In genomic region chr2:105369777-105370690, GRCh38 we compare ENCODE assay signal across 8 cellular contexts. TPM values are rescaled to one million over a fixed set of nuclear protein-coding genes. Genes with fewer than 3 reads are reported as not detected.
DNase-seq lines count a peak whose midpoint lies in the region; ATAC-seq and TF ChIP-seq lines count a peak whose summit lies in the region.

No MANE protein-coding gene starts in this region.

- peak; percentile 74 for DNase-seq in NCI-H2107 (lab: John Stamatoyannopoulos, UW)
- DNase-seq in WTC11 (ENCODE audit: low spot score), result peak; percentile 92
- DNase-seq in MCF 10A (ENCODE audit: unreplicated experiment), result peak; percentile 60
- peak; percentile 85 for DNase-seq in iris pigment epithelial cell (ENCODE audit: low read depth)
- DNase-seq in stimulated activated CD4-positive, alpha-beta T cell treated with anti-CD3 and anti-CD28 coated beads, Interleukin-1b, Interleukin-23, amount 100 ng/mL, for 1 hour (ENCODE audit: low read depth in 2 of 2), result peak; percentile 67 to 77

- no TSS peak for BruUV-seq in MCF 10A (replicated peaks; lab: Mats Ljungman, UMichigan)

- TF ChIP-seq CTCF in 22Rv1 (IDR thresholded peaks at IDR 0.05) (peak; percentile 91), WTC11 (IDR thresholded peaks at IDR 0.05) (peak; percentile 77), MCF 10A (IDR thresholded peaks at IDR 0.05; ENCODE audit: unreplicated experiment) (peak; percentile 51)

- H3K4me3 Mint-ChIP-seq in WTC11 (no peak overlapping the region), MCF 10A (ENCODE audit: unreplicated experiment) (no peak overlapping the region)

- POLR2A ChIA-PET in WTC11 (lab: Charles Lee), result interaction anchor here (1.0 kb wide), 1 partner anchor 151 kb away, joined by 3 read pairs; no protein-coding TSS in a partner anchor
- POLR2A ChIA-PET in MCF 10A (lab: Yijun Ruan, JAX), result interaction anchor here (1.0 to 1.5 kb wide), 3 partner anchors 146 to 151 kb away, joined by 3 to 5 read pairs (median 4); no protein-coding TSS in a partner anchor

- no peaks in the 10 kb centered on the region for H3K9me3 Mint-ChIP-seq in WTC11
- H3K9me3 Mint-ChIP-seq in MCF 10A (ENCODE audit: unreplicated experiment), result no peaks in the 10 kb centered on the region

- H3K27ac ChIP-seq in 22Rv1, result no peak overlapping the region

- ATAC-seq in GM18499 (IDR thresholded peaks at IDR 0.05; ENCODE audit: insufficient read depth, unreplicated experiment) (peak; percentile 83), HG02884 (IDR thresholded peaks at IDR 0.05; ENCODE audit: unreplicated experiment) (peak; percentile 98), WTC11 (peak; percentile 99)

- H3K27me3 Mint-ChIP-seq in WTC11 (ENCODE audit: low read depth), result no peaks in the 10 kb centered on the region
- no peaks in the 10 kb centered on the region for H3K27me3 Mint-ChIP-seq in MCF 10A (ENCODE audit: insufficient read depth, unreplicated experiment)

- H3K27ac Mint-ChIP-seq in WTC11 (peak overlapping the region; percentile 71; the same call in 1 of the 2 replicates), MCF 10A (ENCODE audit: low read depth, unreplicated experiment) (no peak overlapping the region)

- H3K36me3 Mint-ChIP-seq in WTC11, result peaks cover 22% of the 10 kb centered on the region
- peaks cover 98% of the 10 kb centered on the region for H3K36me3 Mint-ChIP-seq in MCF 10A (ENCODE audit: insufficient read depth, unreplicated experiment)

- intact Hi-C loops in MCF 10A (cut with micrococcal nuclease), result loop anchor here (1.0 kb wide), 1 partner anchor 151 kb away; no protein-coding TSS in a partner anchor

- H3K4me1 Mint-ChIP-seq in WTC11 (peaks cover 2% of the 10 kb centered on the region; the same call in 1 of the 2 replicates), MCF 10A (ENCODE audit: insufficient read depth, unreplicated experiment) (no peaks in the 10 kb centered on the region)

- CTCF ChIA-PET in WTC11 (lab: Charles Lee) (interaction anchor here (0.8 to 1.3 kb wide), 2 partner anchors 149 to 151 kb away, joined by 3 to 9 read pairs; no protein-coding TSS in a partner anchor), MCF 10A (lab: Yijun Ruan, JAX) (interaction anchor here (0.6 to 6.5 kb wide), 18 partner anchors 8 to 686 kb away, joined by 3 to 92 read pairs (median 4); no protein-coding TSS in a partner anchor)

TF ChIP-seq in WTC11, 78 proteins besides CTCF, POLR2A, EP300 and RAD21:
- TF ChIP-seq SMAD3 (CRISPR knock-in tag; IDR thresholded peaks at IDR 0.05; ENCODE audit: borderline replicate concordance), result no peak
- TF ChIP-seq MAX (CRISPR knock-in tag; IDR thresholded peaks at IDR 0.05), result peak; percentile 48; the same call in 1 of the 2 replicates
- TF ChIP-seq ZNF423 (CRISPR knock-in tag; IDR thresholded peaks at IDR 0.05), result no peak
- no peak for TF ChIP-seq CREM (CRISPR knock-in tag; IDR thresholded peaks at IDR 0.05)

RNA-seq across cellular contexts. Expression of gene FHL2, which starts 28.8 kb away (rescaled TPM):
- total RNA-seq in WTC11 (2021), result 21.1 to 22.2 TPM (median 22.1 TPM) in 3 replicates
- total RNA-seq in MCF 10A (2022), result 77.3 and 93.2 TPM in 2 replicates

RNA-seq across cellular contexts. Expression of gene C2orf49, which starts 32.7 kb away (rescaled TPM):
- total RNA-seq in WTC11 (2021), result 15.9 to 17.2 TPM (median 16.6 TPM) in 3 replicates
- total RNA-seq in MCF 10A (2022), result 24.2 and 24.5 TPM in 2 replicates

RNA-seq across cellular contexts. Expression of gene TGFBRAP1, which starts 40.5 kb away (rescaled TPM):
- 15.8 to 16.3 TPM (median 16.3 TPM) in 3 replicates for total RNA-seq in WTC11 (2021)
- 16.8 and 19.3 TPM in 2 replicates for total RNA-seq in MCF 10A (2022)
